8 cellular contexts compared by ENCODE assay signal in genomic region chr4:185142563-185142910, GRCh38. TPM values are rescaled to one million over a fixed set of nuclear protein-coding genes. Genes with fewer than 3 reads are reported as not detected.
A peak's percentile ranks its signal among the peaks of the same experiment; 100 is the strongest.
DNase-seq lines count a peak whose midpoint lies in the region; ATAC-seq and TF ChIP-seq lines count a peak whose summit lies in the region.

No MANE protein-coding gene starts in this region.

- TF ChIP-seq CTCF in CD14-positive monocyte (IDR thresholded peaks at IDR 0.05) (no peak), GM23338 (conservative IDR thresholded peaks at IDR 0.05; ENCODE audit: low read depth in 2 of 2) (no peak), SU-DHL-6 (IDR thresholded peaks at IDR 0.05; ENCODE audit: insufficient read depth, low read length, poor library complexity, severe bottlenecking) (no peak), glutamatergic neuron (IDR thresholded peaks at IDR 0.05; ENCODE audit: partially characterized antibody, unreplicated experiment) (no peak), gastrocnemius medialis (IDR thresholded peaks at IDR 0.05 in 4 of 5, conservative IDR thresholded peaks at IDR 0.05 in 1 of 5) (no peak)

- H3K9me2 ChIP-seq in GM23338 (ENCODE audit: insufficient read depth) (no peaks in the 10 kb centered on the region), SU-DHL-6 (replicated peaks; ENCODE audit: insufficient read depth, low read length) (no peaks in the 10 kb centered on the region)

- ATAC-seq in GM23338 = no peak
- peak; percentile 58 to 68 for ATAC-seq in gastrocnemius medialis
- no peak for ATAC-seq in GM19452 (IDR thresholded peaks at IDR 0.05; ENCODE audit: unreplicated experiment)

- DNase-seq in CD14-positive monocyte (ENCODE audit: low spot score) (no peak), GM23338 (ENCODE audit: low spot score) (no peak), glutamatergic neuron (no peak), gastrocnemius medialis (peak in 1 of 2 donors; percentile 34), SHP77 treated with DMSO at 0.1 percent for 48 hours (lab: John Stamatoyannopoulos, UW) (no peak)
- no peak for DNase-seq in central memory CD4-positive, alpha-beta T cell

- H3K4me1 ChIP-seq in GM23338 (ENCODE audit: insufficient read depth) = peaks cover 15% of the 10 kb centered on the region
- H3K4me1 ChIP-seq in gastrocnemius medialis = peaks cover 72 to 76% of the 10 kb centered on the region in 2 donors

- H3K27me3 ChIP-seq in GM23338 (ENCODE audit: insufficient read depth) (peaks cover 8% of the 10 kb centered on the region), SU-DHL-6 (ENCODE audit: low read length) (no peaks in the 10 kb centered on the region), gastrocnemius medialis (no peaks in the 10 kb centered on the region)

- no peak for TF ChIP-seq POLR2A in gastrocnemius medialis (IDR thresholded peaks at IDR 0.05)

- H3K4me2 ChIP-seq in GM23338 (peak overlapping the region; percentile 100), SU-DHL-6 (ENCODE audit: low read depth, low read length, poor library complexity, severe bottlenecking) (peak overlapping the region; percentile 69)

- H3K4me1 Mint-ChIP-seq in CD14-positive monocyte (peaks cover 13% of the 10 kb centered on the region), GM23338 (peaks cover 22% of the 10 kb centered on the region), glutamatergic neuron (ENCODE audit: low read depth, unreplicated experiment) (peaks cover 18% of the 10 kb centered on the region)

- intact Hi-C loops in CD14-positive monocyte (cut with micrococcal nuclease) = no loop called here
- intact Hi-C loops in gastrocnemius medialis (cut with DNase I; ENCODE audit: low total_unique reads) = loop anchor here (2.0 to 10.0 kb wide), 5 partner anchors 30 to 798 kb away; partner anchors contain the start of genes CCDC110 and CFAP97

- peaks cover 22% of the 10 kb centered on the region for H3K79me2 ChIP-seq in GM23338 (replicated peaks; ENCODE audit: insufficient read depth)
- peaks cover 16% of the 10 kb centered on the region; the same call in 1 of the 2 replicates for H3K79me2 ChIP-seq in SU-DHL-6 (ENCODE audit: insufficient read depth, low read length)

- H3K4me3 Mint-ChIP-seq in CD14-positive monocyte (peak overlapping the region; percentile 50 to 89), GM23338 (peak overlapping the region; percentile 86), glutamatergic neuron (ENCODE audit: unreplicated experiment) (peak overlapping the region; percentile 98)

- H4K20me1 ChIP-seq in GM23338 (replicated peaks; ENCODE audit: insufficient read depth) (peaks cover 16% of the 10 kb centered on the region), SU-DHL-6 (ENCODE audit: low read depth, low read length) (no peaks in the 10 kb centered on the region)

- H3K4me3 ChIP-seq in GM23338 = peak overlapping the region; percentile 90
- H3K4me3 ChIP-seq in SU-DHL-6 (ENCODE audit: insufficient read depth, low read length, poor library complexity, severe bottlenecking) = peak overlapping the region; percentile 72
- H3K4me3 ChIP-seq in gastrocnemius medialis = peak overlapping the region; percentile 60 to 81 (median 74)

- H3K9me3 Mint-ChIP-seq in CD14-positive monocyte = peaks cover 0 to 16% (median 1%) of the 10 kb centered on the region in 7 donors
- no peaks in the 10 kb centered on the region for H3K9me3 Mint-ChIP-seq in GM23338
- H3K9me3 Mint-ChIP-seq in glutamatergic neuron (ENCODE audit: unreplicated experiment) = peaks cover 5% of the 10 kb centered on the region

- H3K9me3 ChIP-seq in SU-DHL-6 (ENCODE audit: insufficient read depth, low read length) (no peaks in the 10 kb centered on the region), gastrocnemius medialis (no peaks in the 10 kb centered on the region)

- H3K27ac ChIP-seq in GM23338 (ENCODE audit: low read depth) = peak overlapping the region; percentile 72; the same call in 1 of the 2 replicates
- H3K27ac ChIP-seq in SU-DHL-6 (ENCODE audit: low read depth, low read length) = no peak overlapping the region
- H3K27ac ChIP-seq in gastrocnemius medialis = peak overlapping the region; percentile 94 to 99 (median 97)

- H3K9ac ChIP-seq in SU-DHL-6 (ENCODE audit: low read length) = peak overlapping the region; percentile 59

- no peak overlapping the region for H3K27ac Mint-ChIP-seq in CD14-positive monocyte
- peak overlapping the region; percentile 78; the same call in 1 of the 2 replicates for H3K27ac Mint-ChIP-seq in GM23338
- H3K27ac Mint-ChIP-seq in glutamatergic neuron (ENCODE audit: unreplicated experiment) = peak overlapping the region; percentile 94

- H3K36me3 ChIP-seq in GM23338 (ENCODE audit: insufficient read depth) (peaks cover 12% of the 10 kb centered on the region), SU-DHL-6 (ENCODE audit: low read length) (0 out of 2 replicates have a peak, but pooled peaks cover 9% of the 10 kb centered on the region), gastrocnemius medialis (peaks cover 0 to 36% of the 10 kb centered on the region in 2 donors)

- in situ Hi-C loops in gastrocnemius medialis (cut with MboI; ENCODE audit: low sequenced_read_pairs in 4 of 4) = loop anchor here in 1 of 4 donors (25.0 kb wide), 1 partner anchor 380 kb away; no protein-coding TSS in a partner anchor

- peaks cover 14% of the 10 kb centered on the region; the same call in 1 of the 2 replicates for H3F3A ChIP-seq in GM23338 (replicated peaks; ENCODE audit: low read depth)
- H3F3A ChIP-seq in SU-DHL-6 (ENCODE audit: insufficient read depth) = 0 out of 2 replicates have a peak, but pooled peaks cover 5% of the 10 kb centered on the region

- H3K27me3 Mint-ChIP-seq in CD14-positive monocyte (ENCODE audit: low read depth in 3 of 3) (peaks cover 62 to 81% (median 64%) of the 10 kb centered on the region in 3 donors), GM23338 (ENCODE audit: insufficient read depth, low read depth, poor library complexity) (peaks cover 11% of the 10 kb centered on the region), glutamatergic neuron (ENCODE audit: unreplicated experiment) (peaks cover 6% of the 10 kb centered on the region)

- no peaks in the 10 kb centered on the region for H3K36me3 Mint-ChIP-seq in CD14-positive monocyte
- peaks cover 22% of the 10 kb centered on the region for H3K36me3 Mint-ChIP-seq in GM23338 (ENCODE audit: low read depth)
- peaks cover 6% of the 10 kb centered on the region for H3K36me3 Mint-ChIP-seq in glutamatergic neuron (ENCODE audit: unreplicated experiment)

- peak overlapping the region; percentile 98 for H2AFZ ChIP-seq in GM23338
- H2AFZ ChIP-seq in SU-DHL-6 (ENCODE audit: low read depth, low read length, severe bottlenecking) = peak overlapping the region; percentile 96

TF ChIP-seq in GM23338, 12 proteins besides CTCF, POLR2A, EP300 and RAD21 (continues in another document):
- TF ChIP-seq EZH2 (IDR thresholded peaks at IDR 0.05; ENCODE audit: low read depth, unreplicated experiment) (no peak), EZH2phosphoT487 (IDR thresholded peaks at IDR 0.05; ENCODE audit: unreplicated experiment) (no peak), ZNF114 (CRISPR knock-in tag; IDR thresholded peaks at IDR 0.05) (no peak), STAT1 (IDR thresholded peaks at IDR 0.05; ENCODE audit: unreplicated experiment) (no peak), NANOG (IDR thresholded peaks at IDR 0.05; ENCODE audit: borderline replicate concordance) (no peak)
- TF ChIP-seq, protein P1, sequence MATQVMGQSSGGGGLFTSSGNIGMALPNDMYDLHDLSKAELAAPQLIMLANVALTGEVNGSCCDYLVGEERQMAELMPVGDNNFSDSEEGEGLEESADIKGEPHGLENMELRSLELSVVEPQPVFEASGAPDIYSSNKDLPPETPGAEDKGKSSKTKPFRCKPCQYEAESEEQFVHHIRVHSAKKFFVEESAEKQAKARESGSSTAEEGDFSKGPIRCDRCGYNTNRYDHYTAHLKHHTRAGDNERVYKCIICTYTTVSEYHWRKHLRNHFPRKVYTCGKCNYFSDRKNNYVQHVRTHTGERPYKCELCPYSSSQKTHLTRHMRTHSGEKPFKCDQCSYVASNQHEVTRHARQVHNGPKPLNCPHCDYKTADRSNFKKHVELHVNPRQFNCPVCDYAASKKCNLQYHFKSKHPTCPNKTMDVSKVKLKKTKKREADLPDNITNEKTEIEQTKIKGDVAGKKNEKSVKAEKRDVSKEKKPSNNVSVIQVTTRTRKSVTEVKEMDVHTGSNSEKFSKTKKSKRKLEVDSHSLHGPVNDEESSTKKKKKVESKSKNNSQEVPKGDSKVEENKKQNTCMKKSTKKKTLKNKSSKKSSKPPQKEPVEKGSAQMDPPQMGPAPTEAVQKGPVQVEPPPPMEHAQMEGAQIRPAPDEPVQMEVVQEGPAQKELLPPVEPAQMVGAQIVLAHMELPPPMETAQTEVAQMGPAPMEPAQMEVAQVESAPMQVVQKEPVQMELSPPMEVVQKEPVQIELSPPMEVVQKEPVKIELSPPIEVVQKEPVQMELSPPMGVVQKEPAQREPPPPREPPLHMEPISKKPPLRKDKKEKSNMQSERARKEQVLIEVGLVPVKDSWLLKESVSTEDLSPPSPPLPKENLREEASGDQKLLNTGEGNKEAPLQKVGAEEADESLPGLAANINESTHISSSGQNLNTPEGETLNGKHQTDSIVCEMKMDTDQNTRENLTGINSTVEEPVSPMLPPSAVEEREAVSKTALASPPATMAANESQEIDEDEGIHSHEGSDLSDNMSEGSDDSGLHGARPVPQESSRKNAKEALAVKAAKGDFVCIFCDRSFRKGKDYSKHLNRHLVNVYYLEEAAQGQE (IDR thresholded peaks at IDR 0.05; ENCODE audit: unreplicated experiment) = no peak

RNA-seq across cellular contexts. Expression of gene SLC25A4, which starts 0.5 kb away (rescaled TPM):
- under 1 TPM in 1 of 2 donors, not detected in 1; 0.07 TPM for polyA plus RNA-seq in CD14-positive monocyte
- total RNA-seq in GM23338 (2014; rRNA removed; shearing (Covaris generic)) = 43.3 and 43.6 TPM in 2 replicates
- 62.8 and 66.5 TPM in 2 replicates for polyA plus RNA-seq in GM23338 (2016; fragmentation: Nextera tagmentation; extraction: Ambion mirVana)
- total RNA-seq in glutamatergic neuron (ENCODE audit: unreplicated experiment) = 44.7 TPM
- total RNA-seq in gastrocnemius medialis = 100 to 1,000 TPM; 360 to 914 (median 389) TPM

Comparison
In these comparisons a context has a peak if more than half of its experiments do, and no peak if none do; other contexts are left out.
1. H3K27ac Mint-ChIP-seq: peak in GM23338 (single experiment) and glutamatergic neuron (single experiment); none in CD14-positive monocyte (0 of 7).
2. ATAC-seq: peak in gastrocnemius medialis (2 of 2); none in GM23338 (single experiment) and GM19452 (single experiment).
3. Peak in every context shown above with its lines, with median percentiles within 50 percentile points of each other: H3K4me3 Mint-ChIP-seq and H3K4me3 ChIP-seq.